ENCODE assay signal across 13 cellular contexts in the genomic region with DNA sequence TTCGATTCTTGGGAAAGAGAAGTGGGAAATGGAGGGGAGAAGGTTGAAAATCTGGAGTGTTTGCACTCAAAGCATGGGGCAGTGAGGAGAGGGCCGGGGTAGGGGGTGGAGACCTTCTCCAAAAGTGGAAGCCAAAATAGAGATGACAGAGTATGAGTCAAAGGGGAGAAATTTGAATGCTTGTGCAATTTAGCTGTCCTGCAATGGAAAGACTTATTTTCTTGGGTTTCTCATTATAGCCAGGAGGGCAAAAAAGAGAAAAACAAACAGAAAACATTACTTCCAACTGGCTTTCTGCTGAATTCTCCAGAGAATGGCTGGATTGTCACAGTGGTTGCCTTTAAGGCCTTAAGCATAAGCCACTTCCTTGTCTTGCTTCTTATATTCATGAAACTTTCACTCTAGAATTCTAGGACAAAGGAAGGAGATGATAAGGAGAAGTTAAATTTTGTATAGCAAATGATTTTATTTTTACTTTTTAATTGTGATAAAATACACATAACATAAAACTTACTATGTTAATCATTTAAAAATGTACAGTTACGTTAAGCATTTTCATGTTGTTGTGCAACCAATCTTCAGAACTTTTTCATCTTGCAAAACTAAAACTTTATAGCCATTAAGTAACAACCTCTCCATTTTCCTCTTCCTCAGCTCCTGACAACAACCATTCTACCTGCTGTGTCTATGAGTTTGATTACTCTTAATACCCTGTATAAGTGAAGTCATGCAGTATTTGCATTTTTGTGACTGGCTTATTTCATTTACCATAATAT.
DNase-seq lines count a peak whose midpoint lies in the region; TF ChIP-seq lines count a peak whose summit lies in the region.
"Had no signal": no experiment of that assay in that cellular context is flagged by ENCODE, and none has a peak within 500 bp of the region (broad histone marks: within the 10 kb centered on the region; RNA-seq: fewer than 3 reads in every experiment).

No MANE protein-coding gene starts in this region.

- no peaks in the 10 kb centered on the region for H3K36me3 ChIP-seq in BLaER1 treated with 17β-estradiol and CSF1 and Interleukin-3, amounts not matched to agents 10 nM and 100 nM
- H3K36me3 ChIP-seq in mesodermal cell (ENCODE audit: control insufficient read depth, insufficient read depth, low read length) = no peaks in the 10 kb centered on the region

- DNase-seq in M059J (ENCODE audit: low read depth) (peak; percentile 81), choroid plexus epithelial cell (ENCODE audit: low read depth) (peak; percentile 60), epidermal melanocyte (ENCODE audit: insufficient read length, low spot score) (no peak), UCSD-AML1 (lab: John Stamatoyannopoulos, UW; ENCODE audit: unreplicated experiment) (no peak), ureter (ENCODE audit: low spot score) (no peak)
- DNase-seq in activated naive CD4-positive, alpha-beta T cell treated with anti-CD3 and anti-CD28 coated beads, Interleukin-2, amount 50 U/mL, for 16 hours = no peak
- DNase-seq: activated CD8-positive, alpha-beta memory T cell treated with anti-CD3 and anti-CD28 coated beads, Interleukin-2, amount 50 U/mL, for 48 hours; Caco-2; NCI-H1417 treated with DMSO at 0.1 percent for 48 hours; T1000; testis had no signal

- no peak overlapping the region for H3K4me3 ChIP-seq in BLaER1 treated with 17β-estradiol and CSF1 and Interleukin-3, amounts not matched to agents 10 nM and 100 nM
- no peak overlapping the region for H3K4me3 ChIP-seq in choroid plexus epithelial cell (ENCODE audit: low read depth, low read length)
- H3K4me3 ChIP-seq in mesodermal cell (ENCODE audit: extremely low read depth, insufficient read depth, low read length, poor library complexity, severe bottlenecking) = no peak overlapping the region
- H3K4me3 ChIP-seq: testis had no signal

- H3K9me3 ChIP-seq in BLaER1 treated with 17β-estradiol and CSF1 and Interleukin-3, amounts not matched to agents 10 nM and 100 nM (replicated peaks in 1 of 11) = no peaks in the 10 kb centered on the region
- no peaks in the 10 kb centered on the region for H3K9me3 ChIP-seq in mesodermal cell (ENCODE audit: control insufficient read depth, low read length)
- H3K9me3 ChIP-seq: Caco-2, testis had no signal

- peak overlapping the region; percentile 7 to 65 (median 53); a peak in 20 of 22 replicates for H3K27ac ChIP-seq in BLaER1 treated with 17β-estradiol and CSF1 and Interleukin-3, amounts not matched to agents 10 nM and 100 nM
- H3K27ac ChIP-seq in mesodermal cell (ENCODE audit: low read depth, low read length, severe bottlenecking) = peak overlapping the region; percentile 87
- H3K27ac ChIP-seq: testis had no signal

- WGBS in mesodermal cell (ENCODE audit: insufficient coverage in 2 of 2), 2 experiments = 61 to 70% methylated on average over 2 of the region's 3 CpGs

- H3K4me2 ChIP-seq in BLaER1 treated with 17β-estradiol and CSF1 and Interleukin-3, amounts not matched to agents 10 nM and 100 nM = peak overlapping the region; percentile 21 to 82 (median 63)

- H4K20me1 ChIP-seq in BLaER1 treated with 17β-estradiol and CSF1 and Interleukin-3, amounts not matched to agents 10 nM and 100 nM = no peaks in the 10 kb centered on the region

- no peak for TF ChIP-seq CTCF in choroid plexus epithelial cell (conservative IDR thresholded peaks at IDR 0.05; ENCODE audit: low read depth, low read length)

- peaks cover 29 to 81% (median 56%) of the 10 kb centered on the region in 10 experiments for H3K4me1 ChIP-seq in BLaER1 treated with 17β-estradiol and CSF1 and Interleukin-3, amounts not matched to agents 10 nM and 100 nM
- peaks cover 39% of the 10 kb centered on the region for H3K4me1 ChIP-seq in mesodermal cell (ENCODE audit: control insufficient read depth, insufficient read depth, low read length, poor library complexity, severe bottlenecking)
- H3K4me1 ChIP-seq: Caco-2, testis had no signal

- peak overlapping the region in 3 of 11 experiments; percentile 5 to 22 (median 16); a peak in 1 of 22 replicates for H3K9ac ChIP-seq in BLaER1 treated with 17β-estradiol and CSF1 and Interleukin-3, amounts not matched to agents 10 nM and 100 nM

- no peaks in the 10 kb centered on the region for H3K27me3 ChIP-seq in BLaER1 treated with 17β-estradiol and CSF1 and Interleukin-3, amounts not matched to agents 10 nM and 100 nM
- H3K27me3 ChIP-seq: testis had no signal

Comparison
In these comparisons a context has a peak if more than half of its experiments do, and no peak if none do; other contexts are left out.
1. DNase-seq: peak in M059J (single experiment) and choroid plexus epithelial cell (single experiment); none in epidermal melanocyte (single experiment), activated naive CD4-positive, alpha-beta T cell treated with anti-CD3 and anti-CD28 coated beads, Interleukin-2, amount 50 U/mL, for 16 hours (single experiment), UCSD-AML1 (single experiment) and ureter (single experiment).